ENCODE assay signal across 25 cellular contexts in genomic region chr12:132521726-132522292, GRCh38.
"Had no signal": no experiment of that assay in that cellular context is flagged by ENCODE, and none has a peak within 500 bp of the region (broad histone marks: within the 10 kb centered on the region; RNA-seq: fewer than 3 reads in every experiment).

No MANE protein-coding gene starts in this region.

- DNase-seq: activated CD4-positive, alpha-beta memory T cell treated with anti-CD3 and anti-CD28 coated beads for 36 hours; activated CD4-positive, alpha-beta T cell treated with anti-CD3 and anti-CD28 coated beads, Interleukin-2, amount 10 ng/mL, durations not matched to agents 7 days and 5 days; activated CD4-positive, CD25-positive, alpha-beta regulatory T cell; activated CD8-positive, alpha-beta memory T cell treated with anti-CD3 and anti-CD28 coated beads for 24 hours; activated effector memory CD4-positive, alpha-beta T cell treated with anti-CD3 and anti-CD28 coated beads, Interleukin-2, amount 50 U/mL, for 16 hours; activated naive CD4-positive, alpha-beta T cell treated with Interleukin-2 at 50 U/mL for 16 hours; activated T-cell treated with anti-CD3 and anti-CD28 coated beads, Interleukin-2, amount 50 U/mL, for 4 hours; amygdala; KG1; MV-4-11; NCI-H1092 treated with DMSO at 0.1 percent for 48 hours; NCI-H1417 treated with DMSO at 0.1 percent for 48 hours; NCI-H1694; NCI-H2029 treated with DMSO at 0.1 percent for 48 hours; NCI-H510A treated with DMSO at 0.1 percent for 48 hours; PC-3; SHP77 treated with DMSO at 0.1 percent for 48 hours; T-helper 9 cell had no signal

- FAIRE-seq: astrocyte, RCC 7860, TTC549 had no signal

- H3K4me1 Mint-ChIP-seq: brain had no signal

- H3K27me3 Mint-ChIP-seq: activated CD4-positive, alpha-beta memory T cell treated with anti-CD3 and anti-CD28 coated beads for 36 hours; activated CD4-positive, alpha-beta T cell treated with anti-CD3 and anti-CD28 coated beads, Interleukin-2, amount 10 ng/mL, durations not matched to agents 7 days and 5 days; activated naive CD8-positive, alpha-beta T cell; brain; central memory CD8-positive, alpha-beta T cell had no signal

- H3K9me3 Mint-ChIP-seq: activated T-cell treated with anti-CD3 and anti-CD28 coated beads, Interleukin-2, amount 50 U/mL, for 4 hours had no signal

- H3K27ac Mint-ChIP-seq: activated CD4-positive, alpha-beta memory T cell treated with anti-CD3 and anti-CD28 coated beads for 36 hours; activated CD4-positive, alpha-beta T cell treated with anti-CD3 and anti-CD28 coated beads, Interleukin-2, amount 10 ng/mL, durations not matched to agents 7 days and 5 days; activated naive CD8-positive, alpha-beta T cell; brain; T-helper 1 cell treated with Interleukin-12 subunit alpha and Interleukin-12 subunit beta and Interleukin-4 antibody, amounts not matched to agents 30 μg/mL and 1 μg/mL, for 36 hours had no signal

- H3K4me3 Mint-ChIP-seq: activated CD4-positive, alpha-beta memory T cell treated with anti-CD3 and anti-CD28 coated beads for 36 hours; activated CD4-positive, alpha-beta T cell treated with anti-CD3 and anti-CD28 coated beads, Interleukin-2, amount 10 ng/mL, durations not matched to agents 7 days and 5 days; activated naive CD8-positive, alpha-beta T cell; activated T-cell treated with anti-CD3 and anti-CD28 coated beads, Interleukin-2, amount 50 U/mL, for 4 hours; brain; central memory CD8-positive, alpha-beta T cell; T-helper 1 cell treated with Interleukin-12 subunit alpha and Interleukin-12 subunit beta and Interleukin-4 antibody, amounts not matched to agents 30 μg/mL and 1 μg/mL, for 36 hours had no signal

- ATAC-seq: activated T-cell treated with anti-CD3 and anti-CD28 coated beads, Interleukin-2, amount 50 U/mL, for 4 hours; PC-3 had no signal
